In genomic region chr14:77133718-77134338, GRCh38 we compare ENCODE assay signal across 1 cellular context.
TF ChIP-seq lines count a peak whose summit lies in the region.

No MANE protein-coding gene starts in this region.

TF ChIP-seq in HepG2, 621 proteins besides CTCF, POLR2A, EP300 and RAD21 (continued from another document and continues in another):
- TF ChIP-seq HBP1 (CRISPR knock-in tag; IDR thresholded peaks at IDR 0.05; ENCODE audit: low read depth) (0 out of 2 replicates have a peak, but pooled peaks have one; percentile 59), TCF7L2 (IDR thresholded peaks at IDR 0.05; ENCODE audit: low read depth, low read length) (no peak), ZNF891 (CRISPR knock-in tag; IDR thresholded peaks at IDR 0.05) (no peak), MXD3 (CRISPR knock-in tag; IDR thresholded peaks at IDR 0.05) (peak; percentile 81), HOXA3 (CRISPR knock-in tag; IDR thresholded peaks at IDR 0.05) (peak; percentile 36; the same call in 1 of the 2 replicates), ZKSCAN8 (CRISPR knock-in tag; IDR thresholded peaks at IDR 0.05; ENCODE audit: borderline replicate concordance) (0 out of 2 replicates have a peak, but pooled peaks have one; percentile 31), HOXD1 (CRISPR knock-in tag; IDR thresholded peaks at IDR 0.05) (no peak), JUNB (CRISPR knock-in tag; IDR thresholded peaks at IDR 0.05; ENCODE audit: borderline replicate concordance) (no peak), ZNF451 (CRISPR knock-in tag; IDR thresholded peaks at IDR 0.05) (peak; percentile 48; the same call in 1 of the 2 replicates), BHLHE40 (IDR thresholded peaks at IDR 0.05; ENCODE audit: low read length) (0 out of 2 replicates have a peak, but pooled peaks have one; percentile 37), ZNF749 (CRISPR knock-in tag; IDR thresholded peaks at IDR 0.05; ENCODE audit: borderline replicate concordance) (peak; percentile 50; the same call in 1 of the 2 replicates), AGO2 (optimal IDR thresholded peaks at IDR 0.05; ENCODE audit: low read depth, low read length) (no peak), TOE1 (CRISPR knock-in tag; IDR thresholded peaks at IDR 0.05) (no peak), ZNF761 (CRISPR knock-in tag; conservative IDR thresholded peaks at IDR 0.05) (no peak), STAT5B (CRISPR knock-in tag; IDR thresholded peaks at IDR 0.05) (peak; percentile 71; the same call in 1 of the 2 replicates), KMT2A (CRISPR knock-in tag; IDR thresholded peaks at IDR 0.05) (no peak), ZFY (CRISPR knock-in tag; IDR thresholded peaks at IDR 0.05) (peak; percentile 23; the same call in 1 of the 2 replicates), ZNF7 (CRISPR knock-in tag; IDR thresholded peaks at IDR 0.05) (peak; percentile 34; the same call in 1 of the 2 replicates), MIXL1 (CRISPR knock-in tag; IDR thresholded peaks at IDR 0.05) (peak; percentile 72; the same call in 1 of the 2 replicates), RFXANK (CRISPR knock-in tag; IDR thresholded peaks at IDR 0.05) (0 out of 2 replicates have a peak, but pooled peaks have one; percentile 46), RBAK (CRISPR knock-in tag; IDR thresholded peaks at IDR 0.05) (no peak), PPARG (CRISPR knock-in tag; conservative IDR thresholded peaks at IDR 0.05) (no peak), ZBED4 (CRISPR knock-in tag; IDR thresholded peaks at IDR 0.05; ENCODE audit: borderline replicate concordance) (peak; percentile 62; the same call in 1 of the 2 replicates), ZBTB20 (CRISPR knock-in tag; IDR thresholded peaks at IDR 0.05; ENCODE audit: borderline replicate concordance, low read depth) (no peak), ZBTB21 (CRISPR knock-in tag; IDR thresholded peaks at IDR 0.05) (peak; percentile 48; the same call in 1 of the 2 replicates), HOXA5 (CRISPR knock-in tag; IDR thresholded peaks at IDR 0.05) (peak; percentile 95), E2F1 (CRISPR knock-in tag; IDR thresholded peaks at IDR 0.05) (no peak), SIX4 (CRISPR knock-in tag; IDR thresholded peaks at IDR 0.05) (peak; percentile 49), FOXA3 (CRISPR knock-in tag; IDR thresholded peaks at IDR 0.05) (peak; percentile 21; the same call in 1 of the 2 replicates), DMAP1 (CRISPR knock-in tag; IDR thresholded peaks at IDR 0.05) (no peak), MATR3 (CRISPR knock-in tag; IDR thresholded peaks at IDR 0.05) (no peak), NCOA1 (CRISPR knock-in tag; IDR thresholded peaks at IDR 0.05) (no peak), ZNF614 (CRISPR knock-in tag; IDR thresholded peaks at IDR 0.05; ENCODE audit: borderline replicate concordance) (peak; percentile 69; the same call in 1 of the 2 replicates), TEAD2 (CRISPR knock-in tag; IDR thresholded peaks at IDR 0.05) (peak; percentile 68; the same call in 1 of the 2 replicates), ZNF441 (CRISPR knock-in tag; IDR thresholded peaks at IDR 0.05; ENCODE audit: borderline replicate concordance) (peak; percentile 85; the same call in 1 of the 2 replicates), MEIS2 (CRISPR knock-in tag; IDR thresholded peaks at IDR 0.05) (peak; percentile 75), NKX3-1 (CRISPR knock-in tag; IDR thresholded peaks at IDR 0.05) (peak; percentile 73; the same call in 1 of the 2 replicates), POGK (CRISPR knock-in tag; conservative IDR thresholded peaks at IDR 0.05) (peak; percentile 70; the same call in 1 of the 2 replicates), ZEB1 (IDR thresholded peaks at IDR 0.05; ENCODE audit: insufficient replicate concordance, low read depth) (no peak)
- TF ChIP-seq, protein P1, sequence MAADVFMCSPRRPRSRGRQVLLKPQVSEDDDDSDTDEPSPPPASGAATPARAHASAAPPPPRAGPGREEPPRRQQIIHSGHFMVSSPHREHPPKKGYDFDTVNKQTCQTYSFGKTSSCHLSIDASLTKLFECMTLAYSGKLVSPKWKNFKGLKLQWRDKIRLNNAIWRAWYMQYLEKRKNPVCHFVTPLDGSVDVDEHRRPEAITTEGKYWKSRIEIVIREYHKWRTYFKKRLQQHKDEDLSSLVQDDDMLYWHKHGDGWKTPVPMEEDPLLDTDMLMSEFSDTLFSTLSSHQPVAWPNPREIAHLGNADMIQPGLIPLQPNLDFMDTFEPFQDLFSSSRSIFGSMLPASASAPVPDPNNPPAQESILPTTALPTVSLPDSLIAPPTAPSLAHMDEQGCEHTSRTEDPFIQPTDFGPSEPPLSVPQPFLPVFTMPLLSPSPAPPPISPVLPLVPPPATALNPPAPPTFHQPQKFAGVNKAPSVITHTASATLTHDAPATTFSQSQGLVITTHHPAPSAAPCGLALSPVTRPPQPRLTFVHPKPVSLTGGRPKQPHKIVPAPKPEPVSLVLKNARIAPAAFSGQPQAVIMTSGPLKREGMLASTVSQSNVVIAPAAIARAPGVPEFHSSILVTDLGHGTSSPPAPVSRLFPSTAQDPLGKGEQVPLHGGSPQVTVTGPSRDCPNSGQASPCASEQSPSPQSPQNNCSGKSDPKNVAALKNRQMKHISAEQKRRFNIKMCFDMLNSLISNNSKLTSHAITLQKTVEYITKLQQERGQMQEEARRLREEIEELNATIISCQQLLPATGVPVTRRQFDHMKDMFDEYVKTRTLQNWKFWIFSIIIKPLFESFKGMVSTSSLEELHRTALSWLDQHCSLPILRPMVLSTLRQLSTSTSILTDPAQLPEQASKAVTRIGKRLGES (CRISPR knock-in tag; IDR thresholded peaks at IDR 0.05; ENCODE audit: borderline replicate concordance): peak; percentile 70; the same call in 1 of the 2 replicates
- TF ChIP-seq, protein P2, sequence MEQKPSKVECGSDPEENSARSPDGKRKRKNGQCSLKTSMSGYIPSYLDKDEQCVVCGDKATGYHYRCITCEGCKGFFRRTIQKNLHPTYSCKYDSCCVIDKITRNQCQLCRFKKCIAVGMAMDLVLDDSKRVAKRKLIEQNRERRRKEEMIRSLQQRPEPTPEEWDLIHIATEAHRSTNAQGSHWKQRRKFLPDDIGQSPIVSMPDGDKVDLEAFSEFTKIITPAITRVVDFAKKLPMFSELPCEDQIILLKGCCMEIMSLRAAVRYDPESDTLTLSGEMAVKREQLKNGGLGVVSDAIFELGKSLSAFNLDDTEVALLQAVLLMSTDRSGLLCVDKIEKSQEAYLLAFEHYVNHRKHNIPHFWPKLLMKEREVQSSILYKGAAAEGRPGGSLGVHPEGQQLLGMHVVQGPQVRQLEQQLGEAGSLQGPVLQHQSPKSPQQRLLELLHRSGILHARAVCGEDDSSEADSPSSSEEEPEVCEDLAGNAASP (CRISPR knock-in tag; IDR thresholded peaks at IDR 0.05; ENCODE audit: borderline replicate concordance): peak; percentile 60
- TF ChIP-seq, protein P3, sequence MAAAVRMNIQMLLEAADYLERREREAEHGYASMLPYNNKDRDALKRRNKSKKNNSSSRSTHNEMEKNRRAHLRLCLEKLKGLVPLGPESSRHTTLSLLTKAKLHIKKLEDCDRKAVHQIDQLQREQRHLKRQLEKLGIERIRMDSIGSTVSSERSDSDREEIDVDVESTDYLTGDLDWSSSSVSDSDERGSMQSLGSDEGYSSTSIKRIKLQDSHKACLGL (CRISPR knock-in tag; IDR thresholded peaks at IDR 0.05): no peak
- TF ChIP-seq, protein P4, sequence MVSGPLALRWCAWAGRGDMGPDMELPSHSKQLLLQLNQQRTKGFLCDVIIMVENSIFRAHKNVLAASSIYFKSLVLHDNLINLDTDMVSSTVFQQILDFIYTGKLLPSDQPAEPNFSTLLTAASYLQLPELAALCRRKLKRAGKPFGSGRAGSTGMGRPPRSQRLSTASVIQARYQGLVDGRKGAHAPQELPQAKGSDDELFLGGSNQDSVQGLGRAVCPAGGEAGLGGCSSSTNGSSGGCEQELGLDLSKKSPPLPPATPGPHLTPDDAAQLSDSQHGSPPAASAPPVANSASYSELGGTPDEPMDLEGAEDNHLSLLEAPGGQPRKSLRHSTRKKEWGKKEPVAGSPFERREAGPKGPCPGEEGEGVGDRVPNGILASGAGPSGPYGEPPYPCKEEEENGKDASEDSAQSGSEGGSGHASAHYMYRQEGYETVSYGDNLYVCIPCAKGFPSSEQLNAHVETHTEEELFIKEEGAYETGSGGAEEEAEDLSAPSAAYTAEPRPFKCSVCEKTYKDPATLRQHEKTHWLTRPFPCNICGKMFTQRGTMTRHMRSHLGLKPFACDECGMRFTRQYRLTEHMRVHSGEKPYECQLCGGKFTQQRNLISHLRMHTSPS (CRISPR knock-in tag; IDR thresholded peaks at IDR 0.05; ENCODE audit: low read depth): no peak
- TF ChIP-seq, protein P5, sequence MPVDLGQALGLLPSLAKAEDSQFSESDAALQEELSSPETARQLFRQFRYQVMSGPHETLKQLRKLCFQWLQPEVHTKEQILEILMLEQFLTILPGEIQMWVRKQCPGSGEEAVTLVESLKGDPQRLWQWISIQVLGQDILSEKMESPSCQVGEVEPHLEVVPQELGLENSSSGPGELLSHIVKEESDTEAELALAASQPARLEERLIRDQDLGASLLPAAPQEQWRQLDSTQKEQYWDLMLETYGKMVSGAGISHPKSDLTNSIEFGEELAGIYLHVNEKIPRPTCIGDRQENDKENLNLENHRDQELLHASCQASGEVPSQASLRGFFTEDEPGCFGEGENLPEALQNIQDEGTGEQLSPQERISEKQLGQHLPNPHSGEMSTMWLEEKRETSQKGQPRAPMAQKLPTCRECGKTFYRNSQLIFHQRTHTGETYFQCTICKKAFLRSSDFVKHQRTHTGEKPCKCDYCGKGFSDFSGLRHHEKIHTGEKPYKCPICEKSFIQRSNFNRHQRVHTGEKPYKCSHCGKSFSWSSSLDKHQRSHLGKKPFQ (CRISPR knock-in tag; IDR thresholded peaks at IDR 0.05; ENCODE audit: insufficient replicate concordance): no peak
- TF ChIP-seq, protein P6, sequence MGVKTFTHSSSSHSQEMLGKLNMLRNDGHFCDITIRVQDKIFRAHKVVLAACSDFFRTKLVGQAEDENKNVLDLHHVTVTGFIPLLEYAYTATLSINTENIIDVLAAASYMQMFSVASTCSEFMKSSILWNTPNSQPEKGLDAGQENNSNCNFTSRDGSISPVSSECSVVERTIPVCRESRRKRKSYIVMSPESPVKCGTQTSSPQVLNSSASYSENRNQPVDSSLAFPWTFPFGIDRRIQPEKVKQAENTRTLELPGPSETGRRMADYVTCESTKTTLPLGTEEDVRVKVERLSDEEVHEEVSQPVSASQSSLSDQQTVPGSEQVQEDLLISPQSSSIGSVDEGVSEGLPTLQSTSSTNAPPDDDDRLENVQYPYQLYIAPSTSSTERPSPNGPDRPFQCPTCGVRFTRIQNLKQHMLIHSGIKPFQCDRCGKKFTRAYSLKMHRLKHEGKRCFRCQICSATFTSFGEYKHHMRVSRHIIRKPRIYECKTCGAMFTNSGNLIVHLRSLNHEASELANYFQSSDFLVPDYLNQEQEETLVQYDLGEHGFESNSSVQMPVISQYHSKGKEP (CRISPR knock-in tag; IDR thresholded peaks at IDR 0.05): peak; percentile 89; the same call in 1 of the 2 replicates
